ENCODE assay signal across 9 cellular contexts in genomic region chr7:142795339-142795863, GRCh38. TPM values are rescaled to one million over a fixed set of nuclear protein-coding genes. Genes with fewer than 3 reads are reported as not detected.
DNase-seq lines count a peak whose midpoint lies in the region; ATAC-seq and TF ChIP-seq lines count a peak whose summit lies in the region.
"Had no signal": no experiment of that assay in that cellular context is flagged by ENCODE, and none has a peak within 500 bp of the region (broad histone marks: within the 10 kb centered on the region; RNA-seq: fewer than 3 reads in every experiment).

No MANE protein-coding gene starts in this region.

- WGBS in neuronal stem cell (ENCODE audit: extremely low coverage in 2 of 2, insufficient read length in 2 of 2, insufficient replicate concordance in 1 of 2), 2 donors: no CpG with 5 or more reads among the region's 5 CpGs

- H4K91ac ChIP-seq in neuronal stem cell (ENCODE audit: low read depth, low read length, poor library complexity): no peak overlapping the region

- H2AK5ac ChIP-seq in neuronal stem cell (ENCODE audit: low read depth, low read length): no peak overlapping the region

- no peaks in the 10 kb centered on the region for H4K20me1 ChIP-seq in GM23338 (replicated peaks; ENCODE audit: insufficient read depth)

- H4K8ac ChIP-seq in neuronal stem cell (ENCODE audit: low read depth, low read length): no peak overlapping the region

- H3K27ac Mint-ChIP-seq in GM23338: 0 out of 2 replicates have a peak overlapping the region, but pooled peaks have one; percentile 37
- peak overlapping the region; percentile 13; the same call in 1 of the 2 replicates for H3K27ac Mint-ChIP-seq in WTC11
- peak overlapping the region; percentile 98 for H3K27ac Mint-ChIP-seq in activated naive CD8-positive, alpha-beta T cell treated with anti-CD3 and anti-CD28 coated beads, Interleukin-2, amount 50 U/mL, for 24 hours
- H3K27ac Mint-ChIP-seq in nephron progenitor cell: no peak overlapping the region

- H3K9me3 ChIP-seq in neuronal stem cell (replicated peaks in 1 of 2; ENCODE audit: control insufficient read depth in 2 of 2, insufficient read depth in 1 of 2, low read depth in 1 of 2, low read length in 2 of 2): peaks cover 0 to 2% of the 10 kb centered on the region in 2 donors

- H3F3A ChIP-seq in GM23338 (replicated peaks; ENCODE audit: low read depth): no peaks in the 10 kb centered on the region

- no peak overlapping the region for H2BK5ac ChIP-seq in neuronal stem cell (ENCODE audit: low read length)

- H3K4me1 Mint-ChIP-seq in GM23338 (peaks cover 56% of the 10 kb centered on the region), WTC11 (peaks cover 56% of the 10 kb centered on the region), nephron progenitor cell (peaks cover 16% of the 10 kb centered on the region)
- H3K4me1 Mint-ChIP-seq in activated naive CD8-positive, alpha-beta T cell treated with anti-CD3 and anti-CD28 coated beads, Interleukin-2, amount 50 U/mL, for 24 hours: peaks cover 65% of the 10 kb centered on the region

- no peaks in the 10 kb centered on the region for H3K79me1 ChIP-seq in neuronal stem cell (ENCODE audit: low read depth, low read length)

- ATAC-seq in GM23338 (peak; percentile 19), WTC11 (peak; percentile 59)
- peak; percentile 24 for ATAC-seq in activated naive CD8-positive, alpha-beta T cell treated with anti-CD3 and anti-CD28 coated beads, Interleukin-2, amount 50 U/mL, for 24 hours
- ATAC-seq: left lobe of liver had no signal

- H2BK12ac ChIP-seq in neuronal stem cell (ENCODE audit: low read length): no peak overlapping the region

- H3K36me3 Mint-ChIP-seq in GM23338 (ENCODE audit: low read depth): no peaks in the 10 kb centered on the region; the same call in 2 of the 3 replicates
- no peaks in the 10 kb centered on the region for H3K36me3 Mint-ChIP-seq in WTC11
- H3K36me3 Mint-ChIP-seq in activated naive CD8-positive, alpha-beta T cell treated with anti-CD3 and anti-CD28 coated beads, Interleukin-2, amount 50 U/mL, for 24 hours (ENCODE audit: low read depth): peaks cover 66% of the 10 kb centered on the region
- no peaks in the 10 kb centered on the region for H3K36me3 Mint-ChIP-seq in nephron progenitor cell (ENCODE audit: low read depth)

- H3K27ac ChIP-seq in GM23338 (ENCODE audit: low read depth) (no peak overlapping the region), neuronal stem cell (replicated peaks; ENCODE audit: low read length) (no peak overlapping the region)

- H3K4me3 Mint-ChIP-seq in GM23338: peak overlapping the region; percentile 86
- peak overlapping the region; percentile 86 for H3K4me3 Mint-ChIP-seq in WTC11
- peak overlapping the region; percentile 100 for H3K4me3 Mint-ChIP-seq in activated naive CD8-positive, alpha-beta T cell treated with anti-CD3 and anti-CD28 coated beads, Interleukin-2, amount 50 U/mL, for 24 hours
- peak overlapping the region; percentile 68 for H3K4me3 Mint-ChIP-seq in nephron progenitor cell

- no peak overlapping the region for H3K4ac ChIP-seq in neuronal stem cell (ENCODE audit: low read length)

- no peak overlapping the region for H3K9ac ChIP-seq in neuronal stem cell (ENCODE audit: low read depth, low read length, poor library complexity)

- H3K27me3 Mint-ChIP-seq in GM23338 (ENCODE audit: insufficient read depth, low read depth, poor library complexity) (peaks cover 35% of the 10 kb centered on the region), WTC11 (ENCODE audit: low read depth) (peaks cover 72% of the 10 kb centered on the region), nephron progenitor cell (ENCODE audit: low read depth, poor library complexity) (peaks cover 94% of the 10 kb centered on the region)
- H3K27me3 Mint-ChIP-seq in activated naive CD8-positive, alpha-beta T cell treated with anti-CD3 and anti-CD28 coated beads, Interleukin-2, amount 50 U/mL, for 24 hours: no peaks in the 10 kb centered on the region

- H3K18ac ChIP-seq in neuronal stem cell (ENCODE audit: low read length): no peak overlapping the region

- H3K36me3 ChIP-seq in GM23338 (ENCODE audit: insufficient read depth): no peaks in the 10 kb centered on the region
- no peaks in the 10 kb centered on the region for H3K36me3 ChIP-seq in neuronal stem cell (replicated peaks in 1 of 2; ENCODE audit: control insufficient read depth in 2 of 2, insufficient read depth in 2 of 2, low read length in 2 of 2)

- H3K4me1 ChIP-seq in GM23338 (ENCODE audit: insufficient read depth) (peaks cover 49% of the 10 kb centered on the region), neuronal stem cell (ENCODE audit: control insufficient read depth in 2 of 2, insufficient read depth in 1 of 2, low read depth in 1 of 2, low read length in 2 of 2) (peaks cover 0 to 12% of the 10 kb centered on the region in 2 donors)

- TF ChIP-seq CTCF in GM23338 (conservative IDR thresholded peaks at IDR 0.05; ENCODE audit: low read depth in 2 of 2): no peak
- TF ChIP-seq CTCF in WTC11 (IDR thresholded peaks at IDR 0.05): no peak
- TF ChIP-seq CTCF in nephron progenitor cell (IDR thresholded peaks at IDR 0.05): no peak

- no peaks in the 10 kb centered on the region for H3K79me2 ChIP-seq in GM23338 (replicated peaks; ENCODE audit: insufficient read depth)

- H2BK15ac ChIP-seq in neuronal stem cell (ENCODE audit: low read length): no peak overlapping the region

- H3K9me3 Mint-ChIP-seq in GM23338 (peaks cover 6% of the 10 kb centered on the region; the same call in 1 of the 3 replicates), WTC11 (no peaks in the 10 kb centered on the region), nephron progenitor cell (no peaks in the 10 kb centered on the region)
- no peaks in the 10 kb centered on the region for H3K9me3 Mint-ChIP-seq in activated naive CD8-positive, alpha-beta T cell treated with anti-CD3 and anti-CD28 coated beads, Interleukin-2, amount 50 U/mL, for 24 hours

- no peak overlapping the region for H3K23ac ChIP-seq in neuronal stem cell (ENCODE audit: low read depth, low read length, poor library complexity)

- H3K4me3 ChIP-seq in GM23338 (peak overlapping the region; percentile 87), neuronal stem cell (ENCODE audit: low read length in 2 of 2) (no peak overlapping the region)

- H2BK120ac ChIP-seq in neuronal stem cell (ENCODE audit: low read depth, low read length): no peak overlapping the region

- CTCF ChIA-PET in WTC11 (lab: Charles Lee): interaction anchor here (1.1 to 3.8 kb wide), 8 partner anchors 9 to 420 kb away, joined by 4 to 38 read pairs (median 6); no protein-coding TSS in a partner anchor

- no peak overlapping the region for H3K14ac ChIP-seq in neuronal stem cell (ENCODE audit: low read length)

- peaks cover 63% of the 10 kb centered on the region for H3K27me3 ChIP-seq in GM23338 (ENCODE audit: insufficient read depth)
- H3K27me3 ChIP-seq in neuronal stem cell (ENCODE audit: control insufficient read depth in 3 of 3, insufficient read depth in 3 of 3, low read depth in 1 of 3, low read length in 3 of 3): peaks cover 12 to 66% (median 40%) of the 10 kb centered on the region in 3 experiments

- DNase-seq in GM23338 (ENCODE audit: low spot score) (peak; percentile 87), WTC11 (ENCODE audit: low spot score) (peak; percentile 37), nephron progenitor cell (no peak), HK-2 (ENCODE audit: unreplicated experiment) (no peak), epidermal melanocyte (ENCODE audit: insufficient read length, low spot score) (no peak), HuH-7.5 (ENCODE audit: low spot score) (no peak), neuronal stem cell (ENCODE audit: low spot score) (no peak)
- DNase-seq in activated naive CD8-positive, alpha-beta T cell treated with anti-CD3 and anti-CD28 coated beads, Interleukin-2, amount 50 U/mL, for 24 hours: peak; percentile 58

- H3K9me2 ChIP-seq in GM23338 (ENCODE audit: insufficient read depth): peaks cover 16% of the 10 kb centered on the region; the same call in 1 of the 2 replicates

- POLR2A ChIA-PET in WTC11 (lab: Charles Lee): interaction anchor here (1.3 kb wide), 1 partner anchor 18 kb away, joined by 5 read pairs; no protein-coding TSS in a partner anchor

- H2AFZ ChIP-seq in GM23338 (no peak overlapping the region), neuronal stem cell (ENCODE audit: low read length) (no peak overlapping the region)

- H3K4me2 ChIP-seq in GM23338 (peak overlapping the region; percentile 94), neuronal stem cell (ENCODE audit: insufficient read depth, low read length, poor library complexity, severe bottlenecking) (no peak overlapping the region)

RNA-seq across cellular contexts. Expression of gene PRSS2, which starts 24.6 kb away (rescaled TPM):
- total RNA-seq in GM23338 (2014; rRNA removed; shearing (Covaris generic)): not detected in 2 replicates
- polyA plus RNA-seq in GM23338 (2016; fragmentation: Nextera tagmentation; extraction: Ambion mirVana): not detected in 2 replicates
- total RNA-seq in WTC11 (2021): 27.6 to 41.2 TPM (median 28.2 TPM) in 3 replicates
- not detected for polyA plus RNA-seq in neuronal stem cell (2013, experiment 1 of 2)
- polyA plus RNA-seq in neuronal stem cell (2013, experiment 2 of 2): not detected

RNA-seq across cellular contexts. Expression of gene PRSS1, which starts 46.1 kb away (rescaled TPM):
- not detected in 2 replicates for total RNA-seq in GM23338 (2014; rRNA removed; shearing (Covaris generic))
- not detected in 2 replicates for polyA plus RNA-seq in GM23338 (2016; fragmentation: Nextera tagmentation; extraction: Ambion mirVana)
- 9.9 to 14.8 TPM (median 11.1 TPM) in 3 replicates for total RNA-seq in WTC11 (2021)
- polyA plus RNA-seq in neuronal stem cell (2013, experiment 1 of 2): not detected
- polyA plus RNA-seq in neuronal stem cell (2013, experiment 2 of 2): not detected

RNA-seq across cellular contexts. Expression of gene EPHB6, which starts 59.5 kb away (rescaled TPM):
- total RNA-seq in GM23338 (2014; rRNA removed; shearing (Covaris generic)): 18.1 and 20.8 TPM in 2 replicates
- polyA plus RNA-seq in GM23338 (2016; fragmentation: Nextera tagmentation; extraction: Ambion mirVana): 27.5 and 33.2 TPM in 2 replicates
- total RNA-seq in WTC11 (2021): 13.9 to 15.4 TPM (median 15.1 TPM) in 3 replicates
- polyA plus RNA-seq in neuronal stem cell (2013, experiment 1 of 2): 9.7 TPM
- 8.5 TPM for polyA plus RNA-seq in neuronal stem cell (2013, experiment 2 of 2)

Comparison
In these comparisons a context has a peak if more than half of its experiments do, and no peak if none do; other contexts are left out.
1. DNase-seq: peak in GM23338 (single experiment), WTC11 (single experiment) and activated naive CD8-positive, alpha-beta T cell treated with anti-CD3 and anti-CD28 coated beads, Interleukin-2, amount 50 U/mL, for 24 hours (single experiment); none in nephron progenitor cell (single experiment), HK-2 (single experiment), epidermal melanocyte (single experiment), HuH-7.5 (single experiment) and neuronal stem cell (single experiment).
2. RNA of gene PRSS2, which starts 24.6 kb away (total RNA-seq): 27.6 to 41.2 TPM in WTC11; not detected in GM23338; every median in the first group is over 10 times any median in the second.
3. RNA of gene PRSS1, which starts 46.1 kb away (total RNA-seq): 9.9 to 14.8 TPM in WTC11; not detected in GM23338; every median in the first group is over 10 times any median in the second.
4. Peak in every context shown above with its lines, with median percentiles within 50 percentile points of each other: ATAC-seq and H3K4me3 Mint-ChIP-seq.